ENCODE assay signal across 8 cellular contexts in genomic region chr1:150281221-150281757, GRCh38. TPM values are rescaled to one million over a fixed set of nuclear protein-coding genes. Genes with fewer than 3 reads are reported as not detected.
DNase-seq lines count a peak whose midpoint lies in the region; ATAC-seq, FAIRE-seq and TF ChIP-seq lines count a peak whose summit lies in the region.

No MANE protein-coding gene starts in this region.

- H3K27ac ChIP-seq in Karpas-422 (ENCODE audit: low read length): no peak overlapping the region
- H3K27ac ChIP-seq in pancreas: peak overlapping the region; percentile 67 to 76 (median 72)
- H3K27ac ChIP-seq in upper lobe of left lung: peak overlapping the region; percentile 74 to 88 (median 84)

- peaks cover 10 to 15% of the 10 kb centered on the region in 2 donors for H3K36me3 Mint-ChIP-seq in activated naive CD4-positive, alpha-beta T cell treated with anti-CD3 and anti-CD28 coated beads, Interleukin-2, amount 50 U/mL, for 72 hours

- WGBS in pancreas, 2 donors: 0 to 1% methylated on average over 15 of the region's 15 CpGs
- WGBS in upper lobe of left lung, 2 donors: 6% methylated on average over 15 of the region's 15 CpGs

- TF ChIP-seq EP300 in upper lobe of left lung (IDR thresholded peaks at IDR 0.05): no peak

- H3K9me3 ChIP-seq in Karpas-422 (ENCODE audit: low read length): no peaks in the 10 kb centered on the region
- no peaks in the 10 kb centered on the region for H3K9me3 ChIP-seq in pancreas
- no peaks in the 10 kb centered on the region for H3K9me3 ChIP-seq in upper lobe of left lung

- peaks cover 9 to 12% of the 10 kb centered on the region in 2 donors for H3K9me3 Mint-ChIP-seq in activated naive CD4-positive, alpha-beta T cell treated with anti-CD3 and anti-CD28 coated beads, Interleukin-2, amount 50 U/mL, for 72 hours

- no peaks in the 10 kb centered on the region for H3K36me3 ChIP-seq in Karpas-422 (ENCODE audit: insufficient read depth, low read length)
- peaks cover 0 to under 1% (median 0%) of the 10 kb centered on the region in 3 donors for H3K36me3 ChIP-seq in pancreas
- H3K36me3 ChIP-seq in upper lobe of left lung: peaks cover 0 to under 1% (median 0%) of the 10 kb centered on the region in 4 donors

- peak; percentile 34 for FAIRE-seq in pancreas (lab: Jason Lieb, UNC)

- peak overlapping the region; percentile 18 for H3K4me2 ChIP-seq in Karpas-422 (ENCODE audit: low read depth, low read length, poor library complexity, severe bottlenecking)

- no peak overlapping the region for H2AFZ ChIP-seq in Karpas-422 (ENCODE audit: low read length)

- peak overlapping the region; percentile 70 to 78 for H3K27ac Mint-ChIP-seq in activated naive CD4-positive, alpha-beta T cell treated with anti-CD3 and anti-CD28 coated beads, Interleukin-2, amount 50 U/mL, for 72 hours

- H3K9me2 ChIP-seq in Karpas-422 (replicated peaks; ENCODE audit: insufficient read depth, low read length): no peaks in the 10 kb centered on the region

- no peaks in the 10 kb centered on the region for H4K20me1 ChIP-seq in Karpas-422 (ENCODE audit: insufficient read depth, low read depth, low read length)

- no peak overlapping the region for H3K9ac ChIP-seq in Karpas-422 (ENCODE audit: low read length)

- TF ChIP-seq CTCF in pancreas (IDR thresholded peaks at IDR 0.05) (peak; percentile 21 to 49 (median 41)), upper lobe of left lung (IDR thresholded peaks at IDR 0.05) (peak; percentile 35 to 74 (median 65))

- DNase-seq in Caki2 (ENCODE audit: low read depth): peak; percentile 70
- peak; percentile 89 for DNase-seq in Karpas-422
- DNase-seq in SHP77 (lab: John Stamatoyannopoulos, UW): peak; percentile 84 to 88
- DNase-seq in activated naive CD4-positive, alpha-beta T cell treated with anti-CD3 and anti-CD28 coated beads, Interleukin-2, amount 50 U/mL, for 72 hours (ENCODE audit: low spot score in 2 of 2): peak in 1 of 2 donors; percentile 50
- peak; percentile 85 for DNase-seq in Right ventricle myocardium superior
- peak in 5 of 6 donors; percentile 64 to 72 (median 69) for DNase-seq in pancreas
- DNase-seq in upper lobe of left lung: peak in 1 of 2 donors; percentile 76

- intact Hi-C loops in Right ventricle myocardium superior (cut with DNase I): no loop called here
- intact Hi-C loops in pancreas (cut with DNase I): no loop called here

- H3K4me1 ChIP-seq in Karpas-422 (ENCODE audit: low read length) (peaks cover 10% of the 10 kb centered on the region; the same call in 1 of the 2 replicates), pancreas (peaks cover 0 to 4% (median 3%) of the 10 kb centered on the region in 3 donors), upper lobe of left lung (peaks cover 9 to 32% (median 27%) of the 10 kb centered on the region in 4 donors)

- H3K4me3 ChIP-seq in Karpas-422 (ENCODE audit: low read length): no peak overlapping the region
- peak overlapping the region; percentile 14 to 60 (median 38) for H3K4me3 ChIP-seq in pancreas
- H3K4me3 ChIP-seq in upper lobe of left lung: peak overlapping the region in 3 of 4 donors; percentile 39 to 62 (median 54)

- no peak for TF ChIP-seq POLR2A in upper lobe of left lung (IDR thresholded peaks at IDR 0.05)

- in situ Hi-C loops in Caki2 (cut with HindIII; ENCODE audit: low pct_unique_long_range_greater_than_20kb, low sequenced_read_pairs): no loop called here

- H3K79me2 ChIP-seq in Karpas-422 (ENCODE audit: low read length): no peaks in the 10 kb centered on the region

- ATAC-seq in activated naive CD4-positive, alpha-beta T cell treated with anti-CD3 and anti-CD28 coated beads, Interleukin-2, amount 50 U/mL, for 72 hours: peak; percentile 42 to 58
- ATAC-seq in Right ventricle myocardium superior (ENCODE audit: poor library complexity) (peak; percentile 78), pancreas (peak; percentile 57 to 86 (median 76)), upper lobe of left lung (ENCODE audit: low FRiP score in 2 of 2) (peak; percentile 85 to 86), GM18868 (IDR thresholded peaks at IDR 0.05; ENCODE audit: unreplicated experiment) (no peak)

- H3K27me3 ChIP-seq in Karpas-422 (ENCODE audit: low read length) (no peaks in the 10 kb centered on the region), pancreas (no peaks in the 10 kb centered on the region), upper lobe of left lung (no peaks in the 10 kb centered on the region)

RNA-seq across cellular contexts. Expression of gene CIART, which starts 1.1 kb away (rescaled TPM):
- 10.3 and 15.3 TPM in 2 replicates for total RNA-seq in Caki2 (2014; rRNA removed; shearing (Covaris generic); ENCODE audit: low replicate concordance)
- total RNA-seq in Karpas-422 (2014; rRNA removed; shearing (Covaris generic); ENCODE audit: low replicate concordance): 4.1 and 4.9 TPM in 2 replicates
- 1 to 10 TPM; 4.6 to 9.1 TPM for total RNA-seq in activated naive CD4-positive, alpha-beta T cell treated with anti-CD3 and anti-CD28 coated beads, Interleukin-2, amount 50 U/mL, for 72 hours
- 11.8 TPM for total RNA-seq in Right ventricle myocardium superior
- 1 to 10 TPM in 5 of 6 donors, under 1 TPM in 1; 0.87 to 2.3 (median 1.5) TPM for total RNA-seq in pancreas
- 1 to 10 TPM; 1.7 to 5.6 TPM for polyA plus RNA-seq in pancreas
- total RNA-seq in upper lobe of left lung: 10 to 100 TPM in 1 of 6 donors, 1 to 10 TPM in 5; 2.7 to 14.7 (median 7.5) TPM

RNA-seq across cellular contexts. Expression of gene C1orf54, which starts 8.7 kb away (rescaled TPM):
- 2.9 TPM in 1 of 2 replicates, not detected in the other for total RNA-seq in Caki2 (2014; rRNA removed; shearing (Covaris generic); ENCODE audit: low replicate concordance)
- 5.1 and 21.2 TPM in 2 replicates for total RNA-seq in Karpas-422 (2014; rRNA removed; shearing (Covaris generic); ENCODE audit: low replicate concordance)
- total RNA-seq in activated naive CD4-positive, alpha-beta T cell treated with anti-CD3 and anti-CD28 coated beads, Interleukin-2, amount 50 U/mL, for 72 hours: 1 to 10 TPM in 1 of 2 donors, under 1 TPM in 1; 0.72 to 2.2 TPM
- 8.8 TPM for total RNA-seq in Right ventricle myocardium superior
- 1 to 10 TPM in 4 of 6 donors, under 1 TPM in 2; 0.69 to 4.8 (median 2.0) TPM for total RNA-seq in pancreas
- polyA plus RNA-seq in pancreas: 1 to 10 TPM; 5.3 to 5.8 TPM
- total RNA-seq in upper lobe of left lung: 10 to 100 TPM in 1 of 6 donors, 1 to 10 TPM in 3, not detected in 2; 3.3 to 13.8 (median 7.3) TPM

RNA-seq across cellular contexts. Expression of gene MRPS21, which starts 12.4 kb away (rescaled TPM):
- 59.3 and 86.8 TPM in 2 replicates for total RNA-seq in Caki2 (2014; rRNA removed; shearing (Covaris generic); ENCODE audit: low replicate concordance)
- total RNA-seq in Karpas-422 (2014; rRNA removed; shearing (Covaris generic); ENCODE audit: low replicate concordance): 71.0 and 75.0 TPM in 2 replicates
- total RNA-seq in activated naive CD4-positive, alpha-beta T cell treated with anti-CD3 and anti-CD28 coated beads, Interleukin-2, amount 50 U/mL, for 72 hours: 10 to 100 TPM; 70.7 to 94.2 TPM
- total RNA-seq in Right ventricle myocardium superior (71.2 TPM), pancreas (10 to 100 TPM; 19.6 to 29.1 (median 25.5) TPM), upper lobe of left lung (10 to 100 TPM; 24.9 to 51.3 (median 38.3) TPM)
- 10 to 100 TPM; 66.8 to 70.0 TPM for polyA plus RNA-seq in pancreas

RNA-seq across cellular contexts. Expression of gene APH1A, which starts 12.5 kb away (rescaled TPM):
- 160 and 210 TPM in 2 replicates for total RNA-seq in Caki2 (2014; rRNA removed; shearing (Covaris generic); ENCODE audit: low replicate concordance)
- total RNA-seq in Karpas-422 (2014; rRNA removed; shearing (Covaris generic); ENCODE audit: low replicate concordance): 122 and 130 TPM in 2 replicates
- 100 to 1,000 TPM; 103 to 116 TPM for total RNA-seq in activated naive CD4-positive, alpha-beta T cell treated with anti-CD3 and anti-CD28 coated beads, Interleukin-2, amount 50 U/mL, for 72 hours
- total RNA-seq in Right ventricle myocardium superior (53.6 TPM), pancreas (10 to 100 TPM; 43.8 to 71.2 (median 56.6) TPM), upper lobe of left lung (100 to 1,000 TPM in 3 of 6 donors, 10 to 100 TPM in 3; 71.2 to 169 (median 101) TPM)
- 10 to 100 TPM; 59.8 to 78.0 TPM for polyA plus RNA-seq in pancreas

RNA-seq across cellular contexts. Expression of gene CA14, which starts 23.7 kb away (rescaled TPM):
- not detected in 2 replicates for total RNA-seq in Caki2 (2014; rRNA removed; shearing (Covaris generic); ENCODE audit: low replicate concordance)
- total RNA-seq in Karpas-422 (2014; rRNA removed; shearing (Covaris generic); ENCODE audit: low replicate concordance): 0.22 and 0.45 TPM in 2 replicates
- not detected for total RNA-seq in activated naive CD4-positive, alpha-beta T cell treated with anti-CD3 and anti-CD28 coated beads, Interleukin-2, amount 50 U/mL, for 72 hours
- total RNA-seq in Right ventricle myocardium superior (14.0 TPM), pancreas (under 1 TPM in 1 of 6 donors, not detected in 5; 0.19 TPM), upper lobe of left lung (1 to 10 TPM in 1 of 6 donors, under 1 TPM in 3, not detected in 2; 0.61 to 1.0 (median 0.63) TPM)
- under 1 TPM; 0.14 to 0.19 TPM for polyA plus RNA-seq in pancreas
